Comparison of ENCODE assay signal across 24 cellular contexts in genomic region chr10:92662852-92663251, GRCh38. TPM values are rescaled to one million over a fixed set of nuclear protein-coding genes. Genes with fewer than 3 reads are reported as not detected.
"Had no signal": no experiment of that assay in that cellular context is flagged by ENCODE, and none has a peak within 500 bp of the region (broad histone marks: within the 10 kb centered on the region; RNA-seq: fewer than 3 reads in every experiment).

No MANE protein-coding gene starts in this region.

- H3K27me3 ChIP-seq: breast epithelium, esophagus squamous epithelium, tibial artery had no signal

- H3K4me1 ChIP-seq: breast epithelium, esophagus squamous epithelium, lower lobe of right lung, tibial artery had no signal

- H3K27ac Mint-ChIP-seq: activated CD4-positive, alpha-beta T cell treated with anti-CD3 and anti-CD28 coated beads, Interleukin-2, amount 10 ng/mL, durations not matched to agents 7 days and 5 days; activated CD8-positive, alpha-beta T cell treated with anti-CD3 and anti-CD28 coated beads, Interleukin-2, amount 10 ng/mL, durations not matched to agents 7 days and 5 days; activated naive CD4-positive, alpha-beta T cell treated with anti-CD3 and anti-CD28 coated beads, Interleukin-2, amount 10 ng/mL, durations not matched to agents 7 days and 5 days; activated naive CD8-positive, alpha-beta T cell treated with anti-CD3 and anti-CD28 coated beads, Interleukin-2, amount 50 U/mL, for 24 hours; T-helper 1 cell treated with Interleukin-12 subunit alpha and Interleukin-12 subunit beta and Interleukin-4 antibody, amounts not matched to agents 30 μg/mL and 1 μg/mL, for 36 hours had no signal

- H3K4me3 Mint-ChIP-seq: activated CD4-positive, alpha-beta T cell treated with anti-CD3 and anti-CD28 coated beads, Interleukin-2, amount 10 ng/mL, durations not matched to agents 7 days and 5 days; activated CD8-positive, alpha-beta T cell treated with anti-CD3 and anti-CD28 coated beads, Interleukin-2, amount 10 ng/mL, durations not matched to agents 7 days and 5 days; activated naive CD4-positive, alpha-beta T cell treated with anti-CD3 and anti-CD28 coated beads, Interleukin-2, amount 10 ng/mL, durations not matched to agents 7 days and 5 days; activated naive CD8-positive, alpha-beta T cell treated with anti-CD3 and anti-CD28 coated beads, Interleukin-2, amount 50 U/mL, for 24 hours; T-helper 1 cell treated with Interleukin-12 subunit alpha and Interleukin-12 subunit beta and Interleukin-4 antibody, amounts not matched to agents 30 μg/mL and 1 μg/mL, for 36 hours had no signal

- ATAC-seq: activated CD4-positive, CD25-positive, alpha-beta regulatory T cell treated with anti-CD3 and anti-CD28 coated beads, Interleukin-2, amount 50 U/mL, for 24 hours; activated CD8-positive, alpha-beta T cell treated with anti-CD3 and anti-CD28 coated beads, Interleukin-2, amount 10 ng/mL, durations not matched to agents 7 days and 5 days; activated naive CD8-positive, alpha-beta T cell treated with anti-CD3 and anti-CD28 coated beads, Interleukin-2, amount 50 U/mL, for 24 hours; left colon; lower lobe of right lung had no signal

- H3K4me3 ChIP-seq: breast epithelium, esophagus squamous epithelium, lower lobe of right lung, tibial artery had no signal

- H3K27ac ChIP-seq: breast epithelium, esophagus squamous epithelium, lower lobe of right lung, tibial artery had no signal

- DNase-seq: activated CD4-positive, alpha-beta T cell treated with anti-CD3 and anti-CD28 coated beads, Interleukin-2, amount 10 ng/mL, durations not matched to agents 7 days and 5 days; activated CD8-positive, alpha-beta memory T cell treated with anti-CD3 and anti-CD28 coated beads, Interleukin-2, amount 50 U/mL, for 4 hours; activated CD8-positive, alpha-beta T cell treated with anti-CD3 and anti-CD28 coated beads, Interleukin-2, amount 10 ng/mL, durations not matched to agents 7 days and 5 days; activated effector memory CD4-positive, alpha-beta T cell treated with Interleukin-2 at 50 U/mL for 16 hours; activated naive CD4-positive, alpha-beta T cell treated with anti-CD3 and anti-CD28 coated beads, Interleukin-2, amount 10 ng/mL, durations not matched to agents 7 days and 5 days; activated naive CD8-positive, alpha-beta T cell treated with anti-CD3 and anti-CD28 coated beads, Interleukin-2, amount 50 U/mL, for 24 hours; activated T-cell treated with anti-CD3 and anti-CD28 coated beads, Interleukin-2, amount 50 U/mL, for 48 hours; aorta; effector CD8-positive, alpha-beta T cell; esophagus squamous epithelium; foreskin fibroblast; hippocampal formation; left colon; lower lobe of right lung; retina; stimulated activated CD4-positive, alpha-beta T cell treated with anti-CD3 and anti-CD28 coated beads, Interleukin-12 subunit alpha, Interleukin-12 subunit beta, amount 100 ng/mL, for 4 hours; stimulated activated CD4-positive, alpha-beta T cell treated with anti-CD3 and anti-CD28 coated beads, Interleukin-1b, Interleukin-23, amount 100 ng/mL, for 48 hours; stimulated activated naive CD4-positive, alpha-beta T cell treated with Interleukin-2 at 50 U/mL for 16 hours; substantia nigra; tibial artery had no signal

- H3K4me1 Mint-ChIP-seq: activated CD4-positive, alpha-beta T cell treated with anti-CD3 and anti-CD28 coated beads, Interleukin-2, amount 10 ng/mL, durations not matched to agents 7 days and 5 days; activated naive CD4-positive, alpha-beta T cell treated with anti-CD3 and anti-CD28 coated beads, Interleukin-2, amount 10 ng/mL, durations not matched to agents 7 days and 5 days; activated naive CD8-positive, alpha-beta T cell treated with anti-CD3 and anti-CD28 coated beads, Interleukin-2, amount 50 U/mL, for 24 hours had no signal

- H3K36me3 ChIP-seq: breast epithelium, esophagus squamous epithelium, lower lobe of right lung, tibial artery had no signal

RNA-seq across cellular contexts. Expression of gene HHEX, which starts 26.9 kb away (rescaled TPM):
- polyA plus RNA-seq: neural cell had no signal
